ENCODE assay signal across 22 cellular contexts in the genomic region with DNA sequence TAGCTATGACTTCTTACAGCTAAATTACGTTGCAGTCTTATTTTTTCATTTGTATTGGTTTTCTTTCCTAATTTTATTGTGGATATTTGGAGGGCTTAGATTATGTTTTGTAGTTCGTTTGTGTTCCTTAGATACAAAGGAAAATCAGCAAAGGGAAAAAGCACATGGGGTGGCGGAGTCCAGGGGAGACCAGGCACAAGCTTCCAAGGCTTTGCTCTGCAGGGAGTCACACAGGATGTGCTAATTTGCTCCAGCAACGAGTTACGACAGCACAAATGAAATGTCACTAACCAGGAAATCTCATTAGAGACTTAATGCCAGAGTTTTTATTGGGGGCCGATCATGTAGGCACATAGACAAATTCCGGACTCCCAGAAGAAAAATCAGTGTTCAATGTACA.
A peak's percentile ranks its signal among the peaks of the same experiment; 100 is the strongest.
DNase-seq lines count a peak whose midpoint lies in the region; ATAC-seq and TF ChIP-seq lines count a peak whose summit lies in the region.
"Had no signal": no experiment of that assay in that cellular context is flagged by ENCODE, and none has a peak within 500 bp of the region (broad histone marks: within the 10 kb centered on the region; RNA-seq: fewer than 3 reads in every experiment).

No MANE protein-coding gene starts in this region.

- peak overlapping the region; percentile 64 for H4K8ac ChIP-seq in mesenchymal stem cell (ENCODE audit: low read length)

- no peak overlapping the region for H2BK120ac ChIP-seq in mesenchymal stem cell (ENCODE audit: low read depth, low read length)

- 72% methylated on average over 7 of the region's 7 CpGs for WGBS in mesenchymal stem cell

- H3K9ac ChIP-seq in mesenchymal stem cell (ENCODE audit: low read length), result no peak overlapping the region

- no peak overlapping the region for H2BK15ac ChIP-seq in mesenchymal stem cell (ENCODE audit: low read depth, poor library complexity, severe bottlenecking)

- H3K36me3 Mint-ChIP-seq in CD8-positive, alpha-beta memory T cell, result peaks cover 9 to 82% (median 14%) of the 10 kb centered on the region in 3 donors
- peaks cover 18% of the 10 kb centered on the region for H3K36me3 Mint-ChIP-seq in WTC11

- H3K36me3 ChIP-seq in A673 (ENCODE audit: insufficient read depth, low read length, poor library complexity, severe bottlenecking) (peaks cover 10% of the 10 kb centered on the region), mesenchymal stem cell (ENCODE audit: control insufficient read depth in 1 of 2, insufficient read depth in 2 of 2, low read depth in 1 of 2, low read length in 2 of 2) (peaks cover 0 to 22% of the 10 kb centered on the region in 2 experiments)
- H3K36me3 ChIP-seq in CD8-positive, alpha-beta memory T cell (ENCODE audit: insufficient read depth, low read length), result peaks cover 21% of the 10 kb centered on the region

- H3K14ac ChIP-seq in mesenchymal stem cell (ENCODE audit: low read length in 2 of 2), result no peak overlapping the region

- H3K27ac ChIP-seq in A673 (ENCODE audit: low read depth, low read length, poor library complexity, severe bottlenecking), result no peak overlapping the region
- H3K27ac ChIP-seq in CD8-positive, alpha-beta memory T cell (ENCODE audit: low read depth, low read length), result no peak overlapping the region
- H3K27ac ChIP-seq in mesenchymal stem cell (ENCODE audit: low read length, poor library complexity, severe bottlenecking), result no peak overlapping the region
- H3K27ac ChIP-seq: C4-2B, SK-N-MC had no signal

- H2AK5ac ChIP-seq in mesenchymal stem cell (ENCODE audit: low read length, severe bottlenecking), result no peak overlapping the region

- no peak overlapping the region for H2AFZ ChIP-seq in mesenchymal stem cell (ENCODE audit: low read depth, low read length)

- no peak overlapping the region for H3K18ac ChIP-seq in mesenchymal stem cell (ENCODE audit: low read depth in 1 of 2, low read length in 2 of 2)

- no peak overlapping the region for H3K4me2 ChIP-seq in mesenchymal stem cell (ENCODE audit: low read length, poor library complexity, severe bottlenecking)

- peak overlapping the region in 5 of 8 donors; percentile 42 to 74 (median 47) for H3K27ac Mint-ChIP-seq in CD8-positive, alpha-beta memory T cell
- H3K27ac Mint-ChIP-seq in WTC11, result peak overlapping the region; percentile 35; the same call in 1 of the 2 replicates

- CTCF ChIA-PET in A673 (lab: Charles Lee), result no interaction called here
- CTCF ChIA-PET in CD8-positive, alpha-beta memory T cell (lab: Charles Lee), result interaction anchor here (1.5 kb wide), 1 partner anchor 160 kb away, joined by 4 read pairs; no protein-coding TSS in a partner anchor
- CTCF ChIA-PET in WTC11 (lab: Charles Lee), result no interaction called here

- H3K9me3 ChIP-seq in A673 (ENCODE audit: low read depth, low read length, poor library complexity, severe bottlenecking) (no peaks in the 10 kb centered on the region), mesenchymal stem cell (ENCODE audit: control insufficient read depth, low read length) (no peaks in the 10 kb centered on the region)
- no peaks in the 10 kb centered on the region for H3K9me3 ChIP-seq in CD8-positive, alpha-beta memory T cell (ENCODE audit: low read length)

- no peak overlapping the region for H3K4me3 Mint-ChIP-seq in CD8-positive, alpha-beta memory T cell
- no peak overlapping the region for H3K4me3 Mint-ChIP-seq in WTC11
- H3K4me3 Mint-ChIP-seq: H9 had no signal

- DNase-seq in A673 (ENCODE audit: low spot score), result peak; percentile 52
- DNase-seq in CD8-positive, alpha-beta memory T cell, result no peak
- no peak for DNase-seq in WTC11 (ENCODE audit: low spot score)
- DNase-seq in mesenchymal stem cell, result no peak
- DNase-seq in kidney glomerular epithelial cell (lab: John Stamatoyannopoulos, UW), result no peak
- DNase-seq: ACHN, AML-193, COR-L47, GDM1, H9, MM.1S, NCI-H1092 treated with DMSO at 0.1 percent for 48 hours, NCI-H1694, NCI-H2107, NCI-H510A, NCI-H774, OCI-M1, SHP77 had no signal

- no peak overlapping the region for H2BK5ac ChIP-seq in mesenchymal stem cell (ENCODE audit: low read depth, low read length, poor library complexity, severe bottlenecking)

- POLR2A ChIA-PET in A673 (lab: Charles Lee; ENCODE audit: low non-redundant PET), result no interaction called here
- POLR2A ChIA-PET in CD8-positive, alpha-beta memory T cell (lab: Charles Lee), result no interaction called here
- POLR2A ChIA-PET in WTC11 (lab: Charles Lee), result no interaction called here

- H3K4me3 ChIP-seq in A673 (ENCODE audit: low read depth, low read length, poor library complexity, severe bottlenecking), result no peak overlapping the region
- no peak overlapping the region for H3K4me3 ChIP-seq in CD8-positive, alpha-beta memory T cell (ENCODE audit: low read length)
- H3K4me3 ChIP-seq in mesenchymal stem cell (ENCODE audit: insufficient read depth in 1 of 2, low read depth in 1 of 2, low read length in 2 of 2), result no peak overlapping the region
- H3K4me3 ChIP-seq: SK-N-MC had no signal

- ATAC-seq in WTC11 (no peak), HG03175 (IDR thresholded peaks at IDR 0.05; ENCODE audit: unreplicated experiment) (no peak), HG03108 (IDR thresholded peaks at IDR 0.05; ENCODE audit: unreplicated experiment) (no peak)

- intact Hi-C loops in A673 (cut with micrococcal nuclease; ENCODE audit: unreplicated experiment), result loop anchor here (5.0 kb wide), 1 partner anchor 49 kb away; no protein-coding TSS in a partner anchor

- BruUV-seq in A673 (replicated peaks; lab: Mats Ljungman, UMichigan), result no TSS peak

- H3K27me3 ChIP-seq in A673 (replicated peaks; ENCODE audit: insufficient read depth, low read depth, low read length, poor library complexity) (no peaks in the 10 kb centered on the region), mesenchymal stem cell (ENCODE audit: control insufficient read depth in 1 of 2, insufficient read depth in 1 of 2, low read length in 2 of 2) (no peaks in the 10 kb centered on the region)
- no peaks in the 10 kb centered on the region for H3K27me3 ChIP-seq in CD8-positive, alpha-beta memory T cell (ENCODE audit: insufficient read depth, low read length, poor library complexity, severe bottlenecking)

- no peak overlapping the region for H4K91ac ChIP-seq in mesenchymal stem cell (ENCODE audit: low read length)

- H3K79me1 ChIP-seq in mesenchymal stem cell (replicated peaks; ENCODE audit: low read length, poor library complexity, severe bottlenecking), result no peaks in the 10 kb centered on the region

- H3K4ac ChIP-seq in mesenchymal stem cell (ENCODE audit: low read depth in 1 of 2, low read length in 2 of 2), result no peak overlapping the region

- H3K4me1 ChIP-seq in A673 (ENCODE audit: insufficient read depth, low read length, poor library complexity, severe bottlenecking) (peaks cover 4% of the 10 kb centered on the region), mesenchymal stem cell (ENCODE audit: control insufficient read depth, insufficient read depth, low read depth, low read length) (peaks cover 4% of the 10 kb centered on the region)
- peaks cover 13% of the 10 kb centered on the region for H3K4me1 ChIP-seq in CD8-positive, alpha-beta memory T cell (ENCODE audit: insufficient read depth, low read length)

- H3K23ac ChIP-seq in mesenchymal stem cell (ENCODE audit: low read length in 2 of 2), result no peak overlapping the region

- H3K9me3 Mint-ChIP-seq in CD8-positive, alpha-beta memory T cell, result no peaks in the 10 kb centered on the region
- H3K9me3 Mint-ChIP-seq in WTC11, result peaks cover 9% of the 10 kb centered on the region; the same call in 1 of the 2 replicates
- H3K9me3 Mint-ChIP-seq: H9 had no signal

- TF ChIP-seq CTCF in A673 (conservative IDR thresholded peaks at IDR 0.05; ENCODE audit: low read depth, low read length), result no peak
- TF ChIP-seq CTCF in WTC11 (IDR thresholded peaks at IDR 0.05), result no peak

- no peak overlapping the region for H2BK12ac ChIP-seq in mesenchymal stem cell (ENCODE audit: low read length in 2 of 2)

- H3K4me1 Mint-ChIP-seq in CD8-positive, alpha-beta memory T cell, result peaks cover 44 to 87% (median 83%) of the 10 kb centered on the region in 3 donors
- peaks cover 16% of the 10 kb centered on the region for H3K4me1 Mint-ChIP-seq in WTC11

- no peaks in the 10 kb centered on the region for H3K27me3 Mint-ChIP-seq in CD8-positive, alpha-beta memory T cell
- H3K27me3 Mint-ChIP-seq in WTC11 (ENCODE audit: low read depth), result no peaks in the 10 kb centered on the region

TF ChIP-seq in WTC11, 78 proteins besides CTCF, POLR2A, EP300 and RAD21:
- no peak for TF ChIP-seq STAT6 (CRISPR knock-in tag; conservative IDR thresholded peaks at IDR 0.05; ENCODE audit: low read depth)
- TF ChIP-seq, protein P1, sequence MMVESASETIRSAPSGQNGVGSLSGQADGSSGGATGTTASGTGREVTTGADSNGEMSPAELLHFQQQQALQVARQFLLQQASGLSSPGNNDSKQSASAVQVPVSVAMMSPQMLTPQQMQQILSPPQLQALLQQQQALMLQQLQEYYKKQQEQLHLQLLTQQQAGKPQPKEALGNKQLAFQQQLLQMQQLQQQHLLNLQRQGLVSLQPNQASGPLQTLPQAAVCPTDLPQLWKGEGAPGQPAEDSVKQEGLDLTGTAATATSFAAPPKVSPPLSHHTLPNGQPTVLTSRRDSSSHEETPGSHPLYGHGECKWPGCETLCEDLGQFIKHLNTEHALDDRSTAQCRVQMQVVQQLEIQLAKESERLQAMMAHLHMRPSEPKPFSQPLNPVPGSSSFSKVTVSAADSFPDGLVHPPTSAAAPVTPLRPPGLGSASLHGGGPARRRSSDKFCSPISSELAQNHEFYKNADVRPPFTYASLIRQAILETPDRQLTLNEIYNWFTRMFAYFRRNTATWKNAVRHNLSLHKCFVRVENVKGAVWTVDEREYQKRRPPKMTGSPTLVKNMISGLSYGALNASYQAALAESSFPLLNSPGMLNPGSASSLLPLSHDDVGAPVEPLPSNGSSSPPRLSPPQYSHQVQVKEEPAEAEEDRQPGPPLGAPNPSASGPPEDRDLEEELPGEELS (CRISPR knock-in tag; IDR thresholded peaks at IDR 0.05), result no peak
- no peak for TF ChIP-seq ZNF317 (CRISPR knock-in tag; IDR thresholded peaks at IDR 0.05; ENCODE audit: borderline replicate concordance, low read depth)
